2 cellular contexts compared by ENCODE assay signal in the genomic region with DNA sequence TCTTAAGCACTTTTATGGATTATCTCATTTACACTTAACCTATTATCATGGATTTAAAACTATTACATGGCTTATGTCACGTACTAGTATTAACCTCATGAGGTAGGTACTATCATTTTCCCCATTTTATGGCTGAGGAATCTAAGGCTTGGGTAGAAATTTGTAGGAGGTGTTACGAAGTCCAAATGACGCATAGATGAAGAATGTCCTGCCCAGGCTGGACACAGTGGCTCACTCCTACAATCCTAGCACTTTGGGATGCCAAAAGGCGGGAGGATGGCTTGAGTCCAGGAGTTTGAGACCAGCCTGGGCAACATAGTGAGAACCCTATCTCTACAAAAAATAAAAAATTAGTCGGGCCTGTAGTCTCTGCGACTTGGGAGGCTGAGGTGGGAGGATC.
TF ChIP-seq lines count a peak whose summit lies in the region.

No MANE protein-coding gene starts in this region.

TF ChIP-seq in H1, 55 proteins besides CTCF, POLR2A, EP300 and RAD21:
- TF ChIP-seq PHF8 (conservative IDR thresholded peaks at IDR 0.05; ENCODE audit: low read depth, low read length) (no peak), SAP30 (IDR thresholded peaks at IDR 0.05; ENCODE audit: insufficient read depth, insufficient replicate concordance, low read length) (no peak), POU5F1 (IDR thresholded peaks at IDR 0.05; ENCODE audit: low read depth, low read length) (no peak), CTBP2 (IDR thresholded peaks at IDR 0.05; ENCODE audit: borderline replicate concordance, insufficient read depth, insufficient read length, low read length) (no peak), GABPA (IDR thresholded peaks at IDR 0.05; ENCODE audit: borderline replicate concordance, insufficient read depth, low read length) (no peak), SP4 (IDR thresholded peaks at IDR 0.05; ENCODE audit: low read length) (no peak)
- TF ChIP-seq, protein P1, sequence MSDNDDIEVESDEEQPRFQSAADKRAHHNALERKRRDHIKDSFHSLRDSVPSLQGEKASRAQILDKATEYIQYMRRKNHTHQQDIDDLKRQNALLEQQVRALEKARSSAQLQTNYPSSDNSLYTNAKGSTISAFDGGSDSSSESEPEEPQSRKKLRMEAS (IDR thresholded peaks at IDR 0.05): no peak

TF ChIP-seq in GM23338, 12 proteins besides CTCF, POLR2A, EP300 and RAD21:
- TF ChIP-seq EZH2 (IDR thresholded peaks at IDR 0.05; ENCODE audit: low read depth, unreplicated experiment) (no peak), POLR2AphosphoS5 (IDR thresholded peaks at IDR 0.05; ENCODE audit: low read depth) (no peak), EZH2phosphoT487 (IDR thresholded peaks at IDR 0.05; ENCODE audit: unreplicated experiment) (no peak), NANOG (IDR thresholded peaks at IDR 0.05; ENCODE audit: borderline replicate concordance) (no peak), ZNF331 (CRISPR knock-in tag; IDR thresholded peaks at IDR 0.05; ENCODE audit: low read depth) (no peak), STAT1 (IDR thresholded peaks at IDR 0.05; ENCODE audit: unreplicated experiment) (no peak), CREB1 (CRISPR knock-in tag; IDR thresholded peaks at IDR 0.05; ENCODE audit: low read depth) (no peak), ZNF114 (CRISPR knock-in tag; IDR thresholded peaks at IDR 0.05) (no peak), JUNB (IDR thresholded peaks at IDR 0.05; ENCODE audit: unreplicated experiment) (no peak)
- TF ChIP-seq, protein P2, sequence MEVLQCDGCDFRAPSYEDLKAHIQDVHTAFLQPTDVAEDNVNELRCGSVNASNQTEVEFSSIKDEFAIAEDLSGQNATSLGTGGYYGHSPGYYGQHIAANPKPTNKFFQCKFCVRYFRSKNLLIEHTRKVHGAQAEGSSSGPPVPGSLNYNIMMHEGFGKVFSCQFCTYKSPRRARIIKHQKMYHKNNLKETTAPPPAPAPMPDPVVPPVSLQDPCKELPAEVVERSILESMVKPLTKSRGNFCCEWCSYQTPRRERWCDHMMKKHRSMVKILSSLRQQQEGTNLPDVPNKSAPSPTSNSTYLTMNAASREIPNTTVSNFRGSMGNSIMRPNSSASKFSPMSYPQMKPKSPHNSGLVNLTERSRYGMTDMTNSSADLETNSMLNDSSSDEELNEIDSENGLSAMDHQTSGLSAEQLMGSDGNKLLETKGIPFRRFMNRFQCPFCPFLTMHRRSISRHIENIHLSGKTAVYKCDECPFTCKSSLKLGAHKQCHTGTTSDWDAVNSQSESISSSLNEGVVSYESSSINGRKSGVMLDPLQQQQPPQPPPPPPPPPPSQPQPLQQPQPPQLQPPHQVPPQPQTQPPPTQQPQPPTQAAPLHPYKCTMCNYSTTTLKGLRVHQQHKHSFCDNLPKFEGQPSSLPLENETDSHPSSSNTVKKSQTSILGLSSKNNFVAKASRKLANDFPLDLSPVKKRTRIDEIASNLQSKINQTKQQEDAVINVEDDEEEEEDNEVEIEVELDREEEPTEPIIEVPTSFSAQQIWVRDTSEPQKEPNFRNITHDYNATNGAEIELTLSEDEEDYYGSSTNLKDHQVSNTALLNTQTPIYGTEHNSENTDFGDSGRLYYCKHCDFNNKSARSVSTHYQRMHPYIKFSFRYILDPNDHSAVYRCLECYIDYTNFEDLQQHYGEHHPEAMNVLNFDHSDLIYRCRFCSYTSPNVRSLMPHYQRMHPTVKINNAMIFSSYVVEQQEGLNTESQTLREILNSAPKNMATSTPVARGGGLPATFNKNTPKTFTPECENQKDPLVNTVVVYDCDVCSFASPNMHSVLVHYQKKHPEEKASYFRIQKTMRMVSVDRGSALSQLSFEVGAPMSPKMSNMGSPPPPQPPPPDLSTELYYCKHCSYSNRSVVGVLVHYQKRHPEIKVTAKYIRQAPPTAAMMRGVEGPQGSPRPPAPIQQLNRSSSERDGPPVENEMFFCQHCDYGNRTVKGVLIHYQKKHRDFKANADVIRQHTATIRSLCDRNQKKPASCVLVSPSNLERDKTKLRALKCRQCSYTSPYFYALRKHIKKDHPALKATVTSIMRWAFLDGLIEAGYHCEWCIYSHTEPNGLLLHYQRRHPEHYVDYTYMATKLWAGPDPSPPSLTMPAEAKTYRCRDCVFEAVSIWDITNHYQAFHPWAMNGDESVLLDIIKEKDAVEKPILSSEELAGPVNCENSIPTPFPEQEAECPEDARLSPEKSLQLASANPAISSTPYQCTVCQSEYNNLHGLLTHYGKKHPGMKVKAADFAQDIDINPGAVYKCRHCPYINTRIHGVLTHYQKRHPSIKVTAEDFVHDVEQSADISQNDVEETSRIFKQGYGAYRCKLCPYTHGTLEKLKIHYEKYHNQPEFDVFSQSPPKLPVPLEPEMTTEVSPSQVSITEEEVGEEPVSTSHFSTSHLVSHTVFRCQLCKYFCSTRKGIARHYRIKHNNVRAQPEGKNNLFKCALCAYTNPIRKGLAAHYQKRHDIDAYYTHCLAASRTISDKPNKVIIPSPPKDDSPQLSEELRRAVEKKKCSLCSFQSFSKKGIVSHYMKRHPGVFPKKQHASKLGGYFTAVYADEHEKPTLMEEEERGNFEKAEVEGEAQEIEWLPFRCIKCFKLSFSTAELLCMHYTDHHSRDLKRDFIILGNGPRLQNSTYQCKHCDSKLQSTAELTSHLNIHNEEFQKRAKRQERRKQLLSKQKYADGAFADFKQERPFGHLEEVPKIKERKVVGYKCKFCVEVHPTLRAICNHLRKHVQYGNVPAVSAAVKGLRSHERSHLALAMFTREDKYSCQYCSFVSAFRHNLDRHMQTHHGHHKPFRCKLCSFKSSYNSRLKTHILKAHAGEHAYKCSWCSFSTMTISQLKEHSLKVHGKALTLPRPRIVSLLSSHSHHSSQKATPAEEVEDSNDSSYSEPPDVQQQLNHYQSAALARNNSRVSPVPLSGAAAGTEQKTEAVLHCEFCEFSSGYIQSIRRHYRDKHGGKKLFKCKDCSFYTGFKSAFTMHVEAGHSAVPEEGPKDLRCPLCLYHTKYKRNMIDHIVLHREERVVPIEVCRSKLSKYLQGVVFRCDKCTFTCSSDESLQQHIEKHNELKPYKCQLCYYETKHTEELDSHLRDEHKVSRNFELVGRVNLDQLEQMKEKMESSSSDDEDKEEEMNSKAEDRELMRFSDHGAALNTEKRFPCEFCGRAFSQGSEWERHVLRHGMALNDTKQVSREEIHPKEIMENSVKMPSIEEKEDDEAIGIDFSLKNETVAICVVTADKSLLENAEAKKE (CRISPR knock-in tag; IDR thresholded peaks at IDR 0.05): no peak
- TF ChIP-seq, protein P3, sequence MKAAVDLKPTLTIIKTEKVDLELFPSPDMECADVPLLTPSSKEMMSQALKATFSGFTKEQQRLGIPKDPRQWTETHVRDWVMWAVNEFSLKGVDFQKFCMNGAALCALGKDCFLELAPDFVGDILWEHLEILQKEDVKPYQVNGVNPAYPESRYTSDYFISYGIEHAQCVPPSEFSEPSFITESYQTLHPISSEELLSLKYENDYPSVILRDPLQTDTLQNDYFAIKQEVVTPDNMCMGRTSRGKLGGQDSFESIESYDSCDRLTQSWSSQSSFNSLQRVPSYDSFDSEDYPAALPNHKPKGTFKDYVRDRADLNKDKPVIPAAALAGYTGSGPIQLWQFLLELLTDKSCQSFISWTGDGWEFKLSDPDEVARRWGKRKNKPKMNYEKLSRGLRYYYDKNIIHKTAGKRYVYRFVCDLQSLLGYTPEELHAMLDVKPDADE (IDR thresholded peaks at IDR 0.05): no peak
- TF ChIP-seq, protein P4, sequence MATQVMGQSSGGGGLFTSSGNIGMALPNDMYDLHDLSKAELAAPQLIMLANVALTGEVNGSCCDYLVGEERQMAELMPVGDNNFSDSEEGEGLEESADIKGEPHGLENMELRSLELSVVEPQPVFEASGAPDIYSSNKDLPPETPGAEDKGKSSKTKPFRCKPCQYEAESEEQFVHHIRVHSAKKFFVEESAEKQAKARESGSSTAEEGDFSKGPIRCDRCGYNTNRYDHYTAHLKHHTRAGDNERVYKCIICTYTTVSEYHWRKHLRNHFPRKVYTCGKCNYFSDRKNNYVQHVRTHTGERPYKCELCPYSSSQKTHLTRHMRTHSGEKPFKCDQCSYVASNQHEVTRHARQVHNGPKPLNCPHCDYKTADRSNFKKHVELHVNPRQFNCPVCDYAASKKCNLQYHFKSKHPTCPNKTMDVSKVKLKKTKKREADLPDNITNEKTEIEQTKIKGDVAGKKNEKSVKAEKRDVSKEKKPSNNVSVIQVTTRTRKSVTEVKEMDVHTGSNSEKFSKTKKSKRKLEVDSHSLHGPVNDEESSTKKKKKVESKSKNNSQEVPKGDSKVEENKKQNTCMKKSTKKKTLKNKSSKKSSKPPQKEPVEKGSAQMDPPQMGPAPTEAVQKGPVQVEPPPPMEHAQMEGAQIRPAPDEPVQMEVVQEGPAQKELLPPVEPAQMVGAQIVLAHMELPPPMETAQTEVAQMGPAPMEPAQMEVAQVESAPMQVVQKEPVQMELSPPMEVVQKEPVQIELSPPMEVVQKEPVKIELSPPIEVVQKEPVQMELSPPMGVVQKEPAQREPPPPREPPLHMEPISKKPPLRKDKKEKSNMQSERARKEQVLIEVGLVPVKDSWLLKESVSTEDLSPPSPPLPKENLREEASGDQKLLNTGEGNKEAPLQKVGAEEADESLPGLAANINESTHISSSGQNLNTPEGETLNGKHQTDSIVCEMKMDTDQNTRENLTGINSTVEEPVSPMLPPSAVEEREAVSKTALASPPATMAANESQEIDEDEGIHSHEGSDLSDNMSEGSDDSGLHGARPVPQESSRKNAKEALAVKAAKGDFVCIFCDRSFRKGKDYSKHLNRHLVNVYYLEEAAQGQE (IDR thresholded peaks at IDR 0.05; ENCODE audit: unreplicated experiment): no peak
